ENCODE assay signal across 20 cellular contexts in the genomic region with DNA sequence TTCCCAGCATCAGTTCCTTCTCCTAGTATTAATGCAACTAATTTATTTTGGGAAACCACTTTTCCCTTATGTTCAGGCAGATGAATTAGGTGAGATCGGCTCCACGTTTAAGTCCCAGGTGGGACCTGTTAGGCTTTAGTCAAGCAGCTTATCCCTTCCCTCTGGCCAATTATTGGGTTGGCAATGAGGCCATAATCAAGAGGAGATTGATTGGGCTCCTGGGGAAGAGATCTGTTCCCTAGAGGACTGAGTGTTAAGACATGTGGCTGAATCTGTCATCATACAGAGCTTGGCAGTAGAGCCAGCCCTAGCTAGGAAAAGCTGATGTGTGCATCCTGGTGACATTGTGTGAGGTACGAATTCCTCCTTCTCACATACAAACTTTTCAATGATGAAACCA.
"Had no signal": no experiment of that assay in that cellular context is flagged by ENCODE, and none has a peak within 500 bp of the region (broad histone marks: within the 10 kb centered on the region; RNA-seq: fewer than 3 reads in every experiment).

No MANE protein-coding gene starts in this region.

- H3K27me3 Mint-ChIP-seq: progenitor cell of endocrine pancreas had no signal

- H3K27ac Mint-ChIP-seq: endodermal cell; naive thymus-derived CD8-positive, alpha-beta T cell; progenitor cell of endocrine pancreas; stimulated activated effector memory CD8-positive, alpha-beta T cell treated with anti-CD3 and anti-CD28 coated beads, Interleukin-12 subunit alpha, Interleukin-12 subunit beta, amount 100 ng/mL, for 72 hours had no signal

- ATAC-seq: esophagus mucosa; gastrocnemius medialis; left ventricle myocardium superior; lower lobe of right lung; naive thymus-derived CD8-positive, alpha-beta T cell; right lobe of liver; stimulated activated effector memory CD8-positive, alpha-beta T cell treated with anti-CD3 and anti-CD28 coated beads, Interleukin-12 subunit alpha, Interleukin-12 subunit beta, amount 100 ng/mL, for 72 hours had no signal

- H3K36me3 Mint-ChIP-seq: stimulated activated effector memory CD8-positive, alpha-beta T cell treated with anti-CD3 and anti-CD28 coated beads, Interleukin-12 subunit alpha, Interleukin-12 subunit beta, amount 100 ng/mL, for 72 hours had no signal

- H3K4me1 Mint-ChIP-seq: endodermal cell; naive thymus-derived CD8-positive, alpha-beta T cell; stimulated activated effector memory CD8-positive, alpha-beta T cell treated with anti-CD3 and anti-CD28 coated beads, Interleukin-12 subunit alpha, Interleukin-12 subunit beta, amount 100 ng/mL, for 72 hours had no signal

- H3K4me3 Mint-ChIP-seq: endodermal cell; naive thymus-derived CD8-positive, alpha-beta T cell; stimulated activated effector memory CD8-positive, alpha-beta T cell treated with anti-CD3 and anti-CD28 coated beads, Interleukin-12 subunit alpha, Interleukin-12 subunit beta, amount 100 ng/mL, for 72 hours had no signal

- DNase-seq: dorsolateral prefrontal cortex; effector CD4-positive, alpha-beta T cell; endodermal cell; foreskin fibroblast; gastrocnemius medialis; head of caudate nucleus; left ventricle myocardium superior; lower lobe of right lung; naive thymus-derived CD8-positive, alpha-beta T cell; right lobe of liver; small intestine; stimulated activated CD4-positive, alpha-beta T cell treated with anti-CD3 and anti-CD28 coated beads, Interleukin-1b, Interleukin-23, amount 100 ng/mL, for 48 hours; stimulated activated CD4-positive, alpha-beta T cell treated with anti-CD3 and anti-CD28 coated beads, Interleukin-4, amount 100 ng/mL, for 1 hour; stimulated activated naive CD4-positive, alpha-beta T cell treated with Interleukin-2 at 50 U/mL for 16 hours; stomach; thyroid gland; trophoblast cell had no signal
